8 cellular contexts compared by ENCODE assay signal in the genomic region with DNA sequence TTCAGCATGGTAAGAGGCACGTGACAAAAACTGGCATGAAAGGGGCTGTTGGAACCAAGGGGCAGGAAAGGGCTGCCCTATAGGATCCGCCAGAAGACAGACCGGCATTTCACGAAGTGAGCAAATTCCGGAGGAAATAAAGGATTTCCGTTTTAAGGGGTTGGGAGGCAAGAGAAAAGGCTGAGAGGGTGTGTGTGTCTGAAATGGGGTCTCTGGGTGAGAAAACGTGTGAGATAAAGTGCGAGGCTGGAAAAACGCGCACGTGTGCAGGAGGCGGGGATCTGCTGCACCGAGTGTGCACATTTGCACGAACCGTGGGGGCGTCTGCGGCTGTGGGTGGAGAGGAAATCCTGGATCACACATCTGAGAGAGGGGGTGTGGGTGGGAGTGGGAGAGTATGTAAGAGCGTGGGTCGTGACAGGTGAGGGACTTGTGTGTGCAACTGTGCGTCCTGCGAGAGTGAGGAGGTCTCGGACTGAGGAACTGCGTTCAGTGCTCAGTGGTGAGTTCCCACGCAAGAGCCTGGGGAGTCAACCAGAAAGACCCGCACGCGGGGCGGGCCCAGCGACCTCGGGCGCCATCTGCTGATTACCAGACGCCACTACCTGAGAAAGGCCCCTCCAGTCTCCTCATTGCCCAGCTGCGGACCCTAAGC. TPM values are rescaled to one million over a fixed set of nuclear protein-coding genes. Genes with fewer than 3 reads are reported as not detected.
DNase-seq lines count a peak whose midpoint lies in the region; ATAC-seq and TF ChIP-seq lines count a peak whose summit lies in the region.

No MANE protein-coding gene starts in this region.

- H3K9me3 Mint-ChIP-seq in endothelial cell (ENCODE audit: unreplicated experiment) (no peaks in the 10 kb centered on the region), mesothelial cell of epicardium (peaks cover 13% of the 10 kb centered on the region)

- H3K4me3 Mint-ChIP-seq in endothelial cell (ENCODE audit: unreplicated experiment) (peak overlapping the region; percentile 86), mesothelial cell of epicardium (peak overlapping the region; percentile 75)

- H3K36me3 Mint-ChIP-seq in endothelial cell (ENCODE audit: low read depth, unreplicated experiment), result no peaks in the 10 kb centered on the region
- H3K36me3 Mint-ChIP-seq in mesothelial cell of epicardium, result no peaks in the 10 kb centered on the region

- H3K27me3 ChIP-seq in GM06990 (replicated peaks; ENCODE audit: control insufficient read depth, insufficient read depth, low read length), result no peaks in the 10 kb centered on the region

- no peak for ATAC-seq in HG02840 (IDR thresholded peaks at IDR 0.05; ENCODE audit: low FRiP score, unreplicated experiment)

- no peaks in the 10 kb centered on the region for H3K36me3 ChIP-seq in GM06990 (ENCODE audit: control insufficient read depth, insufficient read depth, low read length)

- DNase-seq in GM06990 (ENCODE audit: extremely low read depth, insufficient read length), result peak; percentile 81
- peak; percentile 19 for DNase-seq in HS-27A (ENCODE audit: low read depth)
- peak; percentile 89 for DNase-seq in NOMO-1 treated with DMSO at 0.1 percent for 48 hours (lab: John Stamatoyannopoulos, UW; ENCODE audit: unreplicated experiment)
- DNase-seq in activated CD8-positive, alpha-beta memory T cell treated with anti-CD3 and anti-CD28 coated beads, Interleukin-2, amount 50 U/mL, for 24 hours (ENCODE audit: extremely low read depth), result peak; percentile 31
- peak; percentile 91 for DNase-seq in endothelial cell (ENCODE audit: low spot score)
- peak; percentile 59 to 88 for DNase-seq in mesothelial cell of epicardium (ENCODE audit: low spot score in 2 of 2, unreplicated experiment in 2 of 2)
- peak; percentile 64 for DNase-seq in stimulated activated CD8-positive, alpha-beta memory T cell treated with anti-CD3 and anti-CD28 coated beads, Interleukin-15, amount 100 ng/mL, for 1 hour (ENCODE audit: low read depth)

- H3K27ac Mint-ChIP-seq in endothelial cell (ENCODE audit: unreplicated experiment) (peak overlapping the region; percentile 100), mesothelial cell of epicardium (peak overlapping the region; percentile 0)

- H3K4me3 ChIP-seq in GM06990 (replicated peaks; ENCODE audit: low read depth, low read length), result peak overlapping the region; percentile 56

- peak; percentile 96 for TF ChIP-seq CTCF in GM06990 (IDR thresholded peaks at IDR 0.05; ENCODE audit: insufficient read depth, low read length, poor library complexity, severe bottlenecking)
- TF ChIP-seq CTCF in endothelial cell (IDR thresholded peaks at IDR 0.05; ENCODE audit: unreplicated experiment), result peak; percentile 76
- TF ChIP-seq CTCF in mesothelial cell of epicardium (IDR thresholded peaks at IDR 0.05; ENCODE audit: unreplicated experiment), result peak; percentile 70

- peaks cover 3% of the 10 kb centered on the region for H3K27me3 Mint-ChIP-seq in endothelial cell (ENCODE audit: unreplicated experiment)
- H3K27me3 Mint-ChIP-seq in mesothelial cell of epicardium (ENCODE audit: low read depth), result peaks cover 26% of the 10 kb centered on the region

- H3K4me1 Mint-ChIP-seq in endothelial cell (ENCODE audit: unreplicated experiment), result peaks cover 16% of the 10 kb centered on the region
- H3K4me1 Mint-ChIP-seq in mesothelial cell of epicardium, result peaks cover 13% of the 10 kb centered on the region

RNA-seq across cellular contexts. Expression of a gene that starts 37.0 kb away (rescaled TPM):
- total RNA-seq in endothelial cell (ENCODE audit: unreplicated experiment) (0.82 TPM), mesothelial cell of epicardium (0.40 to 0.75 TPM (median 0.50 TPM) in 3 replicates)

RNA-seq across cellular contexts. Expression of a gene that starts 56.6 kb away (rescaled TPM):
- total RNA-seq in endothelial cell (ENCODE audit: unreplicated experiment), result not detected
- 0.11 TPM in 1 of 3 replicates, not detected in the others for total RNA-seq in mesothelial cell of epicardium

Comparison
In these comparisons a context has a peak if more than half of its experiments do, and no peak if none do; other contexts are left out.
1. DNase-seq: peak in every context shown above with its lines; median percentile 91 in endothelial cell; 89 in NOMO-1 treated with DMSO at 0.1 percent for 48 hours; 81 in GM06990; 74 in mesothelial cell of epicardium; 64 in stimulated activated CD8-positive, alpha-beta memory T cell treated with anti-CD3 and anti-CD28 coated beads, Interleukin-15, amount 100 ng/mL, for 1 hour; 31 in activated CD8-positive, alpha-beta memory T cell treated with anti-CD3 and anti-CD28 coated beads, Interleukin-2, amount 50 U/mL, for 24 hours; 19 in HS-27A.